Comparison of ENCODE assay signal across 4 cellular contexts in genomic region chr5:118040496-118040895, GRCh38.
TF ChIP-seq lines count a peak whose summit lies in the region.

No MANE protein-coding gene starts in this region.

TF ChIP-seq in HepG2, 621 proteins besides CTCF, POLR2A, EP300 and RAD21:
- TF ChIP-seq TRAFD1 (CRISPR knock-in tag; IDR thresholded peaks at IDR 0.05; ENCODE audit: borderline replicate concordance) = no peak
- no peak for TF ChIP-seq ATF1 (CRISPR knock-in tag; IDR thresholded peaks at IDR 0.05)
- TF ChIP-seq SAFB2 (CRISPR knock-in tag; IDR thresholded peaks at IDR 0.05; ENCODE audit: borderline replicate concordance, low read depth) = no peak
- TF ChIP-seq CEBPB (IDR thresholded peaks at IDR 0.05; ENCODE audit: borderline replicate concordance, low read depth, low read length) = peak; percentile 68; the same call in 1 of the 2 replicates
TF ChIP-seq in HepG2: peak in this region for 1.

TF ChIP-seq in IMR-90, 13 proteins besides CTCF, POLR2A, EP300 and RAD21:
- TF ChIP-seq CEBPB (IDR thresholded peaks at IDR 0.05; ENCODE audit: low read depth, low read length) (peak; percentile 72), NFE2L2 (IDR thresholded peaks at IDR 0.05; ENCODE audit: low read depth, low read length) (no peak)

TF ChIP-seq in K562, 482 proteins besides CTCF, POLR2A, EP300 and RAD21:
- TF ChIP-seq FOXM1 (IDR thresholded peaks at IDR 0.05; ENCODE audit: low read depth) = no peak
- TF ChIP-seq FOXM1 (CRISPR knock-in tag; IDR thresholded peaks at IDR 0.05; ENCODE audit: low read depth) = no peak
- TF ChIP-seq CEBPB (tag; IDR thresholded peaks at IDR 0.05) = 0 out of 2 replicates have a peak, but pooled peaks have one; percentile 22
- no peak for TF ChIP-seq TEAD1 (CRISPR knock-in tag; IDR thresholded peaks at IDR 0.05)
- no peak for TF ChIP-seq CEBPG (CRISPR knock-in tag; IDR thresholded peaks at IDR 0.05)
- TF ChIP-seq CEBPG (tag; conservative IDR thresholded peaks at IDR 0.05 in 1 of 2, IDR thresholded peaks at IDR 0.05 in 1 of 2) = peak in 1 of 2 experiments; percentile 73; a peak in 2 of 4 replicates
TF ChIP-seq in K562: peak in this region for 2.

TF ChIP-seq in H1, 55 proteins besides CTCF, POLR2A, EP300 and RAD21:
- TF ChIP-seq RBBP5 (IDR thresholded peaks at IDR 0.05; ENCODE audit: borderline replicate concordance, low read depth, low read length) (no peak), CEBPB (IDR thresholded peaks at IDR 0.05; ENCODE audit: low read depth, low read length) (0 out of 2 replicates have a peak, but pooled peaks have one; percentile 20)
